In the genomic region with DNA sequence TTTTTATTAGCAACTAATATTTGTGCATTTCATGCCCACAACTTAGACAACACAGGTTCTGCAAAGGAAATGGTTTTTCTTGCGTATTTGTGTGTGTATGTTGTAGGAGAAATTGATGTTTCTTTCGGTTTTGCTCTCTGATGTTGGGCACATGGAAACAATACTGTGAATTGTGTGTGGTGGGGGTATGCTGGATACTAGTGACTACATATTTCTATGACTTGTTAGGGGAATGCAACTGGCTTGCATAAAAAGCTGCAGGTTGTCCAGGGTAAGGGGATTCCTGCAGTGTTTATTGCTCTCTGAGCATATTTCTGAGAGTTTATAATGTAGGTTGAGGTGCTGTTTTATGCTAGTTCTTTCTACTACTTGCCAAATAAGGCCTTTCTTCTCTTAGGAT, we compare ENCODE assay signal across 11 cellular contexts. TPM values are rescaled to one million over a fixed set of nuclear protein-coding genes. Genes with fewer than 3 reads are reported as not detected.
DNase-seq lines count a peak whose midpoint lies in the region; ATAC-seq and TF ChIP-seq lines count a peak whose summit lies in the region.
"Had no signal": no experiment of that assay in that cellular context is flagged by ENCODE, and none has a peak within 500 bp of the region (broad histone marks: within the 10 kb centered on the region; RNA-seq: fewer than 3 reads in every experiment).

No MANE protein-coding gene starts in this region.

- H3K9me3 Mint-ChIP-seq in activated CD4-positive, alpha-beta T cell treated with anti-CD3 and anti-CD28 coated beads, Interleukin-2, amount 10 ng/mL, durations not matched to agents 24 days and 14 days: no peaks in the 10 kb centered on the region

- 33% methylated on average over 2 of the region's 2 CpGs for WGBS in prostate gland

- H3K27ac ChIP-seq in RWPE2 (ENCODE audit: poor library complexity, severe bottlenecking) (peak overlapping the region; percentile 58), prostate gland (peak overlapping the region in 1 of 2 donors; percentile 83)

- TF ChIP-seq CTCF in RWPE2 (IDR thresholded peaks at IDR 0.05; ENCODE audit: poor library complexity, severe bottlenecking) (no peak), foreskin fibroblast (IDR thresholded peaks at IDR 0.05; ENCODE audit: low read depth, low read length) (no peak), prostate gland (IDR thresholded peaks at IDR 0.05) (no peak)

- no peak for ATAC-seq in RWPE2 (ENCODE audit: low read depth)
- peak; percentile 53 for ATAC-seq in stimulated activated naive CD8-positive, alpha-beta T cell treated with anti-CD3 and anti-CD28 coated beads, Interleukin-15, Interleukin-2, amounts not matched to agents 100 U/mL and 50 U/mL, for 24 hours

- intact Hi-C loops in activated CD4-positive, alpha-beta T cell treated with anti-CD3 and anti-CD28 coated beads, Interleukin-2, amount 10 ng/mL, durations not matched to agents 24 days and 14 days (cut with micrococcal nuclease): loop anchor here (1.0 to 10.0 kb wide), 3 partner anchors 48 to 909 kb away; a partner anchor contains a TSS
- intact Hi-C loops in prostate gland (cut with DNase I): loop anchor here (10.0 kb wide), 1 partner anchor 209 kb away; no protein-coding TSS in a partner anchor

- DNase-seq in activated CD4-positive, alpha-beta T cell treated with anti-CD3 and anti-CD28 coated beads, Interleukin-2, amount 10 ng/mL, durations not matched to agents 24 days and 14 days: peak; percentile 71
- no peak for DNase-seq in activated CD4-positive, alpha-beta T cell treated with anti-CD3 and anti-CD28 coated beads for 4 hours
- DNase-seq in RWPE2 (ENCODE audit: low spot score): no peak
- DNase-seq in foreskin fibroblast: no peak
- no peak for DNase-seq in stimulated activated naive CD8-positive, alpha-beta T cell treated with anti-CD3 and anti-CD28 coated beads, Interleukin-15, Interleukin-2, amounts not matched to agents 100 U/mL and 50 U/mL, for 24 hours
- DNase-seq in cortex of kidney (lab: John Stamatoyannopoulos, UW): no peak
- no peak for DNase-seq in NCI-H146 (lab: John Stamatoyannopoulos, UW)
- no peak for DNase-seq in prostate gland (ENCODE audit: low spot score)
- DNase-seq: aorta, NCI-H2081 treated with DMSO at 0.1 percent for 48 hours had no signal

- TF ChIP-seq POLR2A in prostate gland (IDR thresholded peaks at IDR 0.05): no peak

- H3K36me3 ChIP-seq in RWPE2 (ENCODE audit: low read depth) (no peaks in the 10 kb centered on the region; the same call in 1 of the 2 replicates), prostate gland (no peaks in the 10 kb centered on the region)

- peaks cover 18% of the 10 kb centered on the region for H3K36me3 Mint-ChIP-seq in activated CD4-positive, alpha-beta T cell treated with anti-CD3 and anti-CD28 coated beads, Interleukin-2, amount 10 ng/mL, durations not matched to agents 24 days and 14 days (ENCODE audit: low read depth)

- H3K27ac Mint-ChIP-seq in activated CD4-positive, alpha-beta T cell treated with anti-CD3 and anti-CD28 coated beads, Interleukin-2, amount 10 ng/mL, durations not matched to agents 24 days and 14 days: peak overlapping the region; percentile 98

- no peaks in the 10 kb centered on the region for H3K27me3 Mint-ChIP-seq in activated CD4-positive, alpha-beta T cell treated with anti-CD3 and anti-CD28 coated beads, Interleukin-2, amount 10 ng/mL, durations not matched to agents 24 days and 14 days

- peak overlapping the region; percentile 60 for H3K4me3 ChIP-seq in RWPE2 (ENCODE audit: severe bottlenecking)
- H3K4me3 ChIP-seq in foreskin fibroblast (ENCODE audit: low read depth in 1 of 2, low read length in 2 of 2): peak overlapping the region; percentile 53 to 68
- peak overlapping the region in 1 of 2 donors; percentile 52 for H3K4me3 ChIP-seq in prostate gland

- H3K4me1 Mint-ChIP-seq in activated CD4-positive, alpha-beta T cell treated with anti-CD3 and anti-CD28 coated beads, Interleukin-2, amount 10 ng/mL, durations not matched to agents 24 days and 14 days: peaks cover 35% of the 10 kb centered on the region

- no peaks in the 10 kb centered on the region for H3K27me3 ChIP-seq in RWPE2 (ENCODE audit: insufficient read depth, poor library complexity, severe bottlenecking)
- no peaks in the 10 kb centered on the region for H3K27me3 ChIP-seq in prostate gland (replicated peaks; ENCODE audit: insufficient read depth)

- peak overlapping the region; percentile 94 for H3K4me3 Mint-ChIP-seq in activated CD4-positive, alpha-beta T cell treated with anti-CD3 and anti-CD28 coated beads, Interleukin-2, amount 10 ng/mL, durations not matched to agents 24 days and 14 days

- H3K9me3 ChIP-seq in RWPE2 (ENCODE audit: severe bottlenecking) (no peaks in the 10 kb centered on the region), prostate gland (no peaks in the 10 kb centered on the region)
- H3K9me3 ChIP-seq: mucosa of descending colon had no signal

- H3K4me1 ChIP-seq in RWPE2 (ENCODE audit: insufficient read depth, poor library complexity, severe bottlenecking): no peaks in the 10 kb centered on the region
- H3K4me1 ChIP-seq in prostate gland (replicated peaks): no peaks in the 10 kb centered on the region

RNA-seq across cellular contexts. Expression of a gene that starts 11.6 kb away (rescaled TPM):
- total RNA-seq in activated CD4-positive, alpha-beta T cell treated with anti-CD3 and anti-CD28 coated beads, Interleukin-2, amount 10 ng/mL, durations not matched to agents 24 days and 14 days: 31.9 and 41.1 TPM in 2 replicates
- 10 to 100 TPM; 11.9 to 29.1 TPM for total RNA-seq in prostate gland

RNA-seq across cellular contexts. Expression of a gene that starts 33.1 kb away (rescaled TPM):
- total RNA-seq in activated CD4-positive, alpha-beta T cell treated with anti-CD3 and anti-CD28 coated beads, Interleukin-2, amount 10 ng/mL, durations not matched to agents 24 days and 14 days: 0.12 and 0.19 TPM in 2 replicates
- not detected for total RNA-seq in prostate gland
- total RNA-seq: aorta had no signal
